Comparison of ENCODE assay signal across 8 cellular contexts in genomic region chr5:180070726-180071417, GRCh38. TPM values are rescaled to one million over a fixed set of nuclear protein-coding genes. Genes with fewer than 3 reads are reported as not detected.
A peak's percentile ranks its signal among the peaks of the same experiment; 100 is the strongest.
DNase-seq lines count a peak whose midpoint lies in the region; ATAC-seq, FAIRE-seq and TF ChIP-seq lines count a peak whose summit lies in the region.

No MANE protein-coding gene starts in this region.

- peak overlapping the region; percentile 91 to 100 (median 97) for H3K27ac ChIP-seq in BLaER1 treated with 17β-estradiol and CSF1 and Interleukin-3, amounts not matched to agents 10 nM and 100 nM
- no peak overlapping the region for H3K27ac ChIP-seq in OCI-LY7 (ENCODE audit: low read depth, low read length, poor library complexity, severe bottlenecking)
- peak overlapping the region; percentile 55; the same call in 2 of the 3 replicates for H3K27ac ChIP-seq in K562 (ENCODE audit: extremely low read depth, low read depth, low read length)
- H3K27ac ChIP-seq in psoas muscle, result peak overlapping the region; percentile 95

- H3K79me2 ChIP-seq in OCI-LY7 (ENCODE audit: insufficient read depth, low read depth, low read length), result no peaks in the 10 kb centered on the region
- peaks cover 38% of the 10 kb centered on the region for H3K79me2 ChIP-seq in K562 (ENCODE audit: control insufficient read depth, insufficient read depth, low read length)

- POLR2A ChIA-PET in OCI-LY7 (lab: Charles Lee) (interaction anchor here (0.7 kb wide), 1 partner anchor 24 kb away, joined by 3 read pairs; no protein-coding TSS in a partner anchor), K562 (lab: Yijun Ruan, JAX) (interaction anchor here (0.6 kb wide), 1 partner anchor 51 kb away, joined by 3 read pairs; no protein-coding TSS in a partner anchor)

- peaks cover 21 to 39% (median 28%) of the 10 kb centered on the region in 11 experiments; a peak in 17 of 22 replicates for H4K20me1 ChIP-seq in BLaER1 treated with 17β-estradiol and CSF1 and Interleukin-3, amounts not matched to agents 10 nM and 100 nM
- H4K20me1 ChIP-seq in OCI-LY7 (ENCODE audit: insufficient read depth, low read length) (no peaks in the 10 kb centered on the region), K562 (replicated peaks; ENCODE audit: control insufficient read depth, insufficient read depth, low read length) (0 out of 2 replicates have a peak, but pooled peaks cover 8% of the 10 kb centered on the region)

- peak; percentile 74 for ATAC-seq in K562
- ATAC-seq in psoas muscle, result peak; percentile 24 to 46 (median 36)
- no peak for ATAC-seq in HG02938 (IDR thresholded peaks at IDR 0.05; ENCODE audit: unreplicated experiment)

- no peak for FAIRE-seq in H54 (lab: Jason Lieb, UNC)
- FAIRE-seq in K562 (lab: Jason Lieb, UNC), result peak; percentile 74

- H3K27me3 ChIP-seq in BLaER1 treated with 17β-estradiol and CSF1 and Interleukin-3, amounts not matched to agents 10 nM and 100 nM, result no peaks in the 10 kb centered on the region
- no peaks in the 10 kb centered on the region for H3K27me3 ChIP-seq in K562 (ENCODE audit: control insufficient read depth in 2 of 2, insufficient read depth in 2 of 2, low read length in 2 of 2)
- H3K27me3 ChIP-seq in psoas muscle (ENCODE audit: insufficient read depth in 3 of 3, low read length in 2 of 3), result no peaks in the 10 kb centered on the region

- 1% methylated on average over 32 of the region's 33 CpGs for WGBS in K562 (ENCODE audit: insufficient coverage, low coverage, missing lambda C conversion rate)
- WGBS in psoas muscle, 3 donors, result 1 to 2% (median 2%) methylated on average over 30 to 33 of the region's 33 CpGs

- H3K9me1 ChIP-seq in K562 (ENCODE audit: control insufficient read depth, insufficient read depth, low read length), result peaks cover 3% of the 10 kb centered on the region

- no peak overlapping the region for H2AFZ ChIP-seq in OCI-LY7 (ENCODE audit: low read length)
- peak overlapping the region; percentile 86 for H2AFZ ChIP-seq in K562 (ENCODE audit: low read depth, low read length)

- H3K9me2 ChIP-seq in OCI-LY7 (ENCODE audit: insufficient read depth, low read length), result no peaks in the 10 kb centered on the region

- no peak for TF ChIP-seq EP300 in K562 (IDR thresholded peaks at IDR 0.05; ENCODE audit: low read length)

- in situ Hi-C loops in K562 (cut with MboI), result no loop called here

- BruUV-seq in OCI-LY7 (replicated peaks; lab: Mats Ljungman, UMichigan) (no TSS peak), K562 (replicated peaks; lab: Mats Ljungman, UMichigan) (no TSS peak)

- CTCF ChIA-PET in OCI-LY7 (lab: Charles Lee; ENCODE audit: unreplicated experiment), result no interaction called here
- CTCF ChIA-PET in K562 (lab: Yijun Ruan, JAX; ENCODE audit: low intra/inter-chr PET ratio), result no interaction called here

- TF ChIP-seq RAD21 in K562 (CRISPR knock-in tag; conservative IDR thresholded peaks at IDR 0.05 in 1 of 2, IDR thresholded peaks at IDR 0.05 in 1 of 2), result no peak

- peak overlapping the region; percentile 90 to 100 (median 100) for H3K9ac ChIP-seq in BLaER1 treated with 17β-estradiol and CSF1 and Interleukin-3, amounts not matched to agents 10 nM and 100 nM
- H3K9ac ChIP-seq in K562 (ENCODE audit: insufficient read depth in 1 of 2, low read depth in 2 of 2, low read length in 2 of 2), result peak overlapping the region; percentile 55 to 90

- peaks cover 9 to 19% (median 15%) of the 10 kb centered on the region in 11 experiments; a peak in 21 of 22 replicates for H3K36me3 ChIP-seq in BLaER1 treated with 17β-estradiol and CSF1 and Interleukin-3, amounts not matched to agents 10 nM and 100 nM
- H3K36me3 ChIP-seq in OCI-LY7 (ENCODE audit: insufficient read depth, low read length), result no peaks in the 10 kb centered on the region
- H3K36me3 ChIP-seq in K562 (ENCODE audit: control insufficient read depth, insufficient read depth, low read length), result no peaks in the 10 kb centered on the region
- no peaks in the 10 kb centered on the region for H3K36me3 ChIP-seq in psoas muscle (ENCODE audit: insufficient read depth in 1 of 2, low read depth in 1 of 2)

- DNase-seq in H54 (ENCODE audit: insufficient read length, low spot score) (peak; percentile 38), OCI-LY7 (ENCODE audit: low spot score) (no peak), K562 (ENCODE audit: extremely low read depth in 1 of 4, low spot score in 3 of 4) (peak in 2 of 4 experiments; percentile 37 to 44), hippocampal formation (lab: John Stamatoyannopoulos, UW) (peak; percentile 45 to 54), psoas muscle (no peak), ureter (ENCODE audit: low spot score) (no peak)

- H3K4me3 ChIP-seq in BLaER1 treated with 17β-estradiol and CSF1 and Interleukin-3, amounts not matched to agents 10 nM and 100 nM, result peak overlapping the region; percentile 80 to 99 (median 94)
- H3K4me3 ChIP-seq in OCI-LY7 (ENCODE audit: low read depth, low read length, poor library complexity, severe bottlenecking), result peak overlapping the region; percentile 63
- peak overlapping the region; percentile 59 for H3K4me3 ChIP-seq in K562
- H3K4me3 ChIP-seq in psoas muscle, result peak overlapping the region; percentile 93

- TF ChIP-seq CTCF in OCI-LY7 (conservative IDR thresholded peaks at IDR 0.05; ENCODE audit: low read length) (no peak), K562 (IDR thresholded peaks at IDR 0.05 in 2 of 3, conservative IDR thresholded peaks at IDR 0.05 in 1 of 3; ENCODE audit: insufficient read depth in 2 of 3, low read depth in 1 of 3, low read length in 3 of 3) (no peak), psoas muscle (IDR thresholded peaks at IDR 0.05) (no peak)

- H3K9me3 ChIP-seq in BLaER1 treated with 17β-estradiol and CSF1 and Interleukin-3, amounts not matched to agents 10 nM and 100 nM (replicated peaks in 1 of 11), result peaks cover 0 to 27% (median 24%) of the 10 kb centered on the region in 11 experiments; a peak in 19 of 22 replicates
- H3K9me3 ChIP-seq in OCI-LY7 (ENCODE audit: low read length) (no peaks in the 10 kb centered on the region), K562 (replicated peaks; ENCODE audit: control insufficient read depth, insufficient read depth, low read depth, low read length) (peaks cover 4% of the 10 kb centered on the region; the same call in 1 of the 2 replicates), psoas muscle (peaks cover 5% of the 10 kb centered on the region)

- H3K4me2 ChIP-seq in BLaER1 treated with 17β-estradiol and CSF1 and Interleukin-3, amounts not matched to agents 10 nM and 100 nM, result peak overlapping the region; percentile 72 to 95 (median 88)
- H3K4me2 ChIP-seq in OCI-LY7 (ENCODE audit: low read length), result peak overlapping the region; percentile 23; the same call in 1 of the 2 replicates
- H3K4me2 ChIP-seq in K562 (ENCODE audit: insufficient read depth, low read length), result peak overlapping the region; percentile 81

- intact Hi-C loops in OCI-LY7 (cut with micrococcal nuclease; ENCODE audit: unreplicated experiment) (no loop called here), K562 (cut with micrococcal nuclease) (loop anchor here (5.0 kb wide), 1 partner anchor 84 kb away; no protein-coding TSS in a partner anchor), psoas muscle (cut with DNase I) (loop anchor here in 1 of 2 donors (5.0 to 10.0 kb wide), 2 partner anchors 164 to 516 kb away; partner anchors contain the start of genes RUFY1 and TBC1D9B)

- TF ChIP-seq POLR2A in H54 (IDR thresholded peaks at IDR 0.05; ENCODE audit: low read depth, low read length), result no peak
- TF ChIP-seq POLR2A in K562 (conservative IDR thresholded peaks at IDR 0.05), result no peak

- peaks cover 21 to 39% (median 25%) of the 10 kb centered on the region in 10 experiments for H3K4me1 ChIP-seq in BLaER1 treated with 17β-estradiol and CSF1 and Interleukin-3, amounts not matched to agents 10 nM and 100 nM
- H3K4me1 ChIP-seq in OCI-LY7 (ENCODE audit: insufficient read depth, low read length, poor library complexity, severe bottlenecking), result no peaks in the 10 kb centered on the region
- peaks cover 19 to 34% of the 10 kb centered on the region in 2 experiments for H3K4me1 ChIP-seq in K562 (replicated peaks in 1 of 2; ENCODE audit: control insufficient read depth in 2 of 2, insufficient read depth in 2 of 2, low read length in 2 of 2)
- peaks cover 19% of the 10 kb centered on the region for H3K4me1 ChIP-seq in psoas muscle

RNA-seq across cellular contexts. Expression of gene RNF130, which starts 0.7 kb away (rescaled TPM):
- total RNA-seq in OCI-LY7 (2014; rRNA removed; shearing (Covaris generic)), result 0.08 and 0.16 TPM in 2 replicates
- not detected in 2 replicates for total RNA-seq in OCI-LY7 (2022)
- 19.1 and 19.5 TPM in 2 replicates for total RNA-seq in K562 (2011; cell fraction: chromatin; rRNA removed; ENCODE audit: low replicate concordance)
- 12.8 and 17.0 TPM in 2 replicates for total RNA-seq in K562 (2011; cell fraction: nucleolus; rRNA removed)
- 23.6 and 30.7 TPM in 2 replicates for total RNA-seq in K562 (2011; cell fraction: nucleoplasm; rRNA removed)
- total RNA-seq in K562 (2014; rRNA removed), result 25.7 and 28.0 TPM in 2 replicates
- total RNA-seq in K562 (2014; rRNA removed; fragmentation: Illumina TruSeq; extraction: Trizol), result 24.0 and 26.2 TPM in 2 replicates
- 39.4 and 39.5 TPM in 2 replicates for total RNA-seq in K562 (2015; rRNA removed; fragmentation: Illumina TruSeq; extraction: Trizol)
- 30.0 and 32.2 TPM in 2 replicates for total RNA-seq in K562 (2021)
- 29.0 and 31.4 TPM in 2 replicates for polyA plus RNA-seq in K562 (2011; rRNA removed)
- polyA plus RNA-seq in K562 (2011; cell fraction: cytosol; rRNA removed), result 24.5 and 27.9 TPM in 2 replicates
- 14.2 and 19.3 TPM in 2 replicates for polyA plus RNA-seq in K562 (2011; cell fraction: nucleus; rRNA removed)
- 31.0 and 76.8 TPM in 2 replicates for polyA plus RNA-seq in K562 (2012)
- 23.2 and 30.9 TPM in 2 replicates for polyA plus RNA-seq in K562 (2014; fragmentation: Illumina TruSeq; extraction: Trizol)
- 1 to 10 TPM; 5.8 to 6.8 TPM for polyA plus RNA-seq in K562 (2014; fragmentation: Nextera tagmentation; extraction: Ambion mirVana)
- 26.7 and 27.1 TPM in 2 replicates for polyA plus RNA-seq in K562 (2014; rRNA removed)
- polyA minus RNA-seq in K562 (2011; rRNA and poly(A)+ RNA removed), result 24.2 and 25.4 TPM in 2 replicates
- 11.7 and 14.7 TPM in 2 replicates for polyA minus RNA-seq in K562 (2011; cell fraction: cytosol; rRNA and poly(A)+ RNA removed)
- polyA minus RNA-seq in K562 (2011; cell fraction: nucleus; rRNA and poly(A)+ RNA removed), result 10.0 and 13.7 TPM in 2 replicates
- total RNA-seq in psoas muscle, result 10 to 100 TPM; 34.1 to 41.1 (median 37.4) TPM
- 10 to 100 TPM; 35.9 to 45.3 (median 37.2) TPM for polyA plus RNA-seq in psoas muscle
- total RNA-seq in ureter, result 54.8 TPM

Comparison
In these comparisons a context has a peak if more than half of its experiments do, and no peak if none do; other contexts are left out.
1. H3K4me2 ChIP-seq: peak in every context shown above with its lines; median percentile 88 in BLaER1 treated with 17β-estradiol and CSF1 and Interleukin-3, amounts not matched to agents 10 nM and 100 nM; 81 in K562; 23 in OCI-LY7.
2. DNase-seq: peak in H54 (single experiment) and hippocampal formation (2 of 2); none in OCI-LY7 (single experiment), psoas muscle (0 of 2) and ureter (single experiment).
3. RNA of gene RNF130, which starts 0.7 kb away (total RNA-seq): 54.8 TPM in ureter (single experiment), 34.1 to 41.1 TPM in psoas muscle and 12.8 to 39.5 TPM in K562; 0.08 to 0.16 TPM in OCI-LY7; every median in the first group is over 10 times any median in the second.
4. Peak in every context shown above with its lines, with median percentiles within 50 percentile points of each other: H3K4me3 ChIP-seq.